ENCODE assay signal across 12 cellular contexts in the genomic region with DNA sequence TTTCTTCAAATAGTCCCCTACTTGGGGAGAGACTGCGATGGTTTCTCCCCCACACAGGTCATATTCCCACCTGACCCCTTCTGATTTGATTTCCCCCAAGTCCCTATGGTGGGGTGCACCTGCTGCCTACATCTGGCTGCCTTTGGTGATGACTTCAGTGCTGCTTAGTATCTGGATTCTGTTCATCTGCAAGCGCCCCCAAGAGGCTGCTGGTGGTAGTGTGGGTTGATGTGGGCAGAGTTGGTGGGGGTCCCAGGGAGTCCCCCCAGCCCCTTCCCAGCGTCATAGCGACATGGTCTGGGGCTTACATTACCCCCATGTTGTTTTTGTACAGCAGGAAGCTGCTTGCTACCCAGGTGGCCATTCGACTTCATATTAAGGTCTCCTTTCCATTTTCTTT.
DNase-seq lines count a peak whose midpoint lies in the region; ATAC-seq and TF ChIP-seq lines count a peak whose summit lies in the region.
"Had no signal": no experiment of that assay in that cellular context is flagged by ENCODE, and none has a peak within 500 bp of the region (broad histone marks: within the 10 kb centered on the region; RNA-seq: fewer than 3 reads in every experiment).

No MANE protein-coding gene starts in this region.

- peaks cover 28% of the 10 kb centered on the region for H3K4me1 ChIP-seq in OCI-LY3 (ENCODE audit: low read length)

- no peak overlapping the region for H2AFZ ChIP-seq in OCI-LY3 (ENCODE audit: low read depth, low read length)

- H3K9ac ChIP-seq in OCI-LY3 (ENCODE audit: low read length): no peak overlapping the region

- H3K36me3 ChIP-seq in OCI-LY3 (replicated peaks; ENCODE audit: low read depth, low read length): no peaks in the 10 kb centered on the region

- no peak overlapping the region for H3K27ac ChIP-seq in OCI-LY3 (ENCODE audit: low read length)

- no peaks in the 10 kb centered on the region for H4K20me1 ChIP-seq in OCI-LY3 (ENCODE audit: insufficient read depth, low read length)

- peak; percentile 61 for DNase-seq in activated effector memory CD4-positive, alpha-beta T cell treated with anti-CD3 and anti-CD28 coated beads, Interleukin-2, amount 50 U/mL, for 16 hours
- no peak for DNase-seq in activated effector memory CD4-positive, alpha-beta T cell treated with Interleukin-2 at 50 U/mL for 16 hours
- DNase-seq in epithelial cell of proximal tubule (ENCODE audit: low read depth): no peak
- peak; percentile 46 for DNase-seq in stimulated activated CD8-positive, alpha-beta memory T cell treated with anti-CD3 and anti-CD28 coated beads, Interleukin-4, amount 100 ng/mL, for 48 hours
- DNase-seq: activated T-cell treated with anti-CD3 and anti-CD28 coated beads, Interleukin-2, amount 50 U/mL, for 4 hours; AML-193; NCI-H187 treated with DMSO at 0.1 percent for 48 hours; occipital lobe had no signal

- ATAC-seq in GM19455 (IDR thresholded peaks at IDR 0.05; ENCODE audit: unreplicated experiment) (no peak), HG03196 (IDR thresholded peaks at IDR 0.05; ENCODE audit: unreplicated experiment) (no peak), HG02885 (IDR thresholded peaks at IDR 0.05; ENCODE audit: poor library complexity, unreplicated experiment) (no peak)
- ATAC-seq: activated T-cell treated with anti-CD3 and anti-CD28 coated beads, Interleukin-2, amount 50 U/mL, for 4 hours had no signal

- no peaks in the 10 kb centered on the region for H3K27me3 ChIP-seq in OCI-LY3 (ENCODE audit: low read depth, low read length)

- H3K4me2 ChIP-seq in OCI-LY3 (ENCODE audit: low read length): no peak overlapping the region

- H3K4me3 ChIP-seq in OCI-LY3 (ENCODE audit: low read length) (no peak overlapping the region), epithelial cell of proximal tubule (ENCODE audit: low read depth, low read length) (no peak overlapping the region)

- TF ChIP-seq CTCF in OCI-LY3 (IDR thresholded peaks at IDR 0.05; ENCODE audit: low read depth, low read length) (peak; percentile 59), epithelial cell of proximal tubule (conservative IDR thresholded peaks at IDR 0.05; ENCODE audit: low read depth, low read length) (peak; percentile 33)

- H3K9me3 ChIP-seq in OCI-LY3 (ENCODE audit: insufficient read depth, low read length): no peaks in the 10 kb centered on the region

- H3K79me2 ChIP-seq in OCI-LY3 (ENCODE audit: low read length): no peaks in the 10 kb centered on the region

Comparison
In these comparisons a context has a peak if more than half of its experiments do, and no peak if none do; other contexts are left out.
1. DNase-seq: peak in activated effector memory CD4-positive, alpha-beta T cell treated with anti-CD3 and anti-CD28 coated beads, Interleukin-2, amount 50 U/mL, for 16 hours (single experiment) and stimulated activated CD8-positive, alpha-beta memory T cell treated with anti-CD3 and anti-CD28 coated beads, Interleukin-4, amount 100 ng/mL, for 48 hours (single experiment); none in activated effector memory CD4-positive, alpha-beta T cell treated with Interleukin-2 at 50 U/mL for 16 hours (single experiment) and epithelial cell of proximal tubule (single experiment).